Comparison of ENCODE assay signal across 14 cellular contexts in genomic region chr4:47615385-47615784, GRCh38.
"Had no signal": no experiment of that assay in that cellular context is flagged by ENCODE, and none has a peak within 500 bp of the region (broad histone marks: within the 10 kb centered on the region; RNA-seq: fewer than 3 reads in every experiment).

No MANE protein-coding gene starts in this region.

- H3K9ac ChIP-seq: parathyroid adenoma had no signal

- H3K79me2 ChIP-seq: parathyroid adenoma had no signal

- H3K4me3 ChIP-seq: esophagus squamous epithelium, lung, skin epidermis, stomach, uterus had no signal

- H2AFZ ChIP-seq: parathyroid adenoma had no signal

- H3K4me1 ChIP-seq: esophagus squamous epithelium, parathyroid adenoma, stomach, uterus had no signal

- H3K36me3 ChIP-seq: esophagus squamous epithelium, stomach, uterus had no signal

- H3K9me3 ChIP-seq: esophagus squamous epithelium, stomach, uterus had no signal

- H3K27ac ChIP-seq: esophagus squamous epithelium, parathyroid adenoma, skin epidermis, stomach, uterus had no signal

- H3K27me3 ChIP-seq: esophagus squamous epithelium, stomach, uterus had no signal

- DNase-seq: activated CD4-positive, alpha-beta T cell treated with anti-CD3 and anti-CD28 coated beads for 4 hours; activated CD8-positive, alpha-beta T cell treated with anti-CD3 and anti-CD28 coated beads, Interleukin-2, amount 10 ng/mL, durations not matched to agents 7 days and 5 days; activated naive CD4-positive, alpha-beta T cell treated with Interleukin-2 at 50 U/mL for 16 hours; activated naive CD8-positive, alpha-beta T cell treated with anti-CD3 and anti-CD28 coated beads, Interleukin-2, amount 50 U/mL, for 24 hours; esophagus squamous epithelium; left cardiac atrium; naive B cell; retina; stomach; T1000; uterus had no signal
